Comparison of ENCODE assay signal across 23 cellular contexts in genomic region chr11:130555251-130555841, GRCh38.
DNase-seq lines count a peak whose midpoint lies in the region; ATAC-seq and TF ChIP-seq lines count a peak whose summit lies in the region.
"Had no signal": no experiment of that assay in that cellular context is flagged by ENCODE, and none has a peak within 500 bp of the region (broad histone marks: within the 10 kb centered on the region; RNA-seq: fewer than 3 reads in every experiment).

No MANE protein-coding gene starts in this region.

- H3K27me3 ChIP-seq in gastrocnemius medialis, result no peaks in the 10 kb centered on the region
- H3K27me3 ChIP-seq in H7 (ENCODE audit: control insufficient read depth, insufficient read depth, low read length), result no peaks in the 10 kb centered on the region

- peak; percentile 19 to 56 for ATAC-seq in gastrocnemius medialis
- ATAC-seq in stimulated activated naive CD8-positive, alpha-beta T cell treated with anti-CD3 and anti-CD28 coated beads, Interleukin-15, Interleukin-2, amounts not matched to agents 100 U/mL and 50 U/mL, for 24 hours, result no peak
- ATAC-seq: CD8-positive, alpha-beta T cell; SK-N-SH treated with all-trans-retinoic acid at 6 μM for 48 hours; stimulated activated memory B cell treated with anti-CD40 and anti-IgM and Interleukin-4, amounts not matched to agents 10 μg/mL and 1 μg/mL and 100 μg/mL, for 72 hours; WTC11 had no signal

- no peak for TF ChIP-seq CTCF in fibroblast of villous mesenchyme (IDR thresholded peaks at IDR 0.05; ENCODE audit: insufficient read depth, low read depth, low read length)
- no peak for TF ChIP-seq CTCF in gastrocnemius medialis (IDR thresholded peaks at IDR 0.05 in 4 of 5, conservative IDR thresholded peaks at IDR 0.05 in 1 of 5)

- H3K9me3 ChIP-seq in gastrocnemius medialis, result no peaks in the 10 kb centered on the region
- H3K9me3 ChIP-seq: thoracic aorta had no signal

- no peak for TF ChIP-seq POLR2A in gastrocnemius medialis (IDR thresholded peaks at IDR 0.05)

- no peaks in the 10 kb centered on the region for H3K4me1 ChIP-seq in gastrocnemius medialis

- no peak overlapping the region for H3K27ac ChIP-seq in gastrocnemius medialis
- H3K27ac ChIP-seq: thoracic aorta had no signal

- intact Hi-C loops in gastrocnemius medialis (cut with DNase I; ENCODE audit: low total_unique reads), result no loop called here

- in situ Hi-C loops in gastrocnemius medialis (cut with MboI; ENCODE audit: low sequenced_read_pairs in 4 of 4), result no loop called here

- DNase-seq in GM04504 (ENCODE audit: low read depth), result peak; percentile 29
- peak; percentile 43 for DNase-seq in amniotic epithelial cell (ENCODE audit: low read depth)
- peak; percentile 27 for DNase-seq in fibroblast of villous mesenchyme (ENCODE audit: low read depth)
- DNase-seq in gastrocnemius medialis, result peak; percentile 22 to 57
- DNase-seq in ureter (ENCODE audit: low spot score), result no peak
- DNase-seq in NCI-H526 (lab: John Stamatoyannopoulos, UW), result no peak
- no peak for DNase-seq in stimulated activated naive CD8-positive, alpha-beta T cell treated with anti-CD3 and anti-CD28 coated beads, Interleukin-15, Interleukin-2, amounts not matched to agents 100 U/mL and 50 U/mL, for 24 hours
- DNase-seq in H7, result no peak
- DNase-seq: activated CD4-positive, alpha-beta T cell treated with anti-CD3 and anti-CD28 coated beads, Interleukin-2, amount 50 U/mL, for 4 hours; activated CD8-positive, alpha-beta memory T cell treated with anti-CD3 and anti-CD28 coated beads, Interleukin-2, amount 50 U/mL, for 48 hours; activated naive CD8-positive, alpha-beta T cell treated with anti-CD3 and anti-CD28 coated beads, Interleukin-2, amount 10 ng/mL, durations not matched to agents 7 days and 5 days; AML-193; CD8-positive, alpha-beta T cell; GDM1; NCI-H1105 treated with DMSO at 0.1 percent for 48 hours; NCI-H510A; RPMI8226; stimulated activated CD4-positive, alpha-beta T cell treated with anti-CD3 and anti-CD28 coated beads, Interleukin-2, amount 100 ng/mL, for 24 hours had no signal

- no peaks in the 10 kb centered on the region for H3K36me3 ChIP-seq in gastrocnemius medialis
- no peaks in the 10 kb centered on the region for H3K36me3 ChIP-seq in H7 (replicated peaks; ENCODE audit: control insufficient read depth, insufficient read depth, low read length)
- H3K36me3 ChIP-seq: thoracic aorta had no signal

- no peak overlapping the region for H3K4me3 ChIP-seq in fibroblast of villous mesenchyme (ENCODE audit: low read depth, low read length)
- no peak overlapping the region for H3K4me3 ChIP-seq in gastrocnemius medialis
- no peak overlapping the region for H3K4me3 ChIP-seq in H7 (ENCODE audit: insufficient read depth, low read depth, low read length)
- H3K4me3 ChIP-seq: skin epidermis, thoracic aorta had no signal

Comparison
In these comparisons a context has a peak if more than half of its experiments do, and no peak if none do; other contexts are left out.
1. DNase-seq: peak in GM04504 (single experiment), amniotic epithelial cell (single experiment), fibroblast of villous mesenchyme (single experiment) and gastrocnemius medialis (2 of 2); none in ureter (single experiment), NCI-H526 (0 of 2), stimulated activated naive CD8-positive, alpha-beta T cell treated with anti-CD3 and anti-CD28 coated beads, Interleukin-15, Interleukin-2, amounts not matched to agents 100 U/mL and 50 U/mL, for 24 hours (single experiment) and H7 (single experiment).